In genomic region chr18:46067431-46068007, GRCh38 we compare ENCODE assay signal across 14 cellular contexts. TPM values are rescaled to one million over a fixed set of nuclear protein-coding genes. Genes with fewer than 3 reads are reported as not detected.
DNase-seq lines count a peak whose midpoint lies in the region; ATAC-seq and TF ChIP-seq lines count a peak whose summit lies in the region.
"Had no signal": no experiment of that assay in that cellular context is flagged by ENCODE, and none has a peak within 500 bp of the region (broad histone marks: within the 10 kb centered on the region; RNA-seq: fewer than 3 reads in every experiment).

No MANE protein-coding gene starts in this region.

- H3K27ac Mint-ChIP-seq in activated T-helper 1 cell treated with anti-CD3 and anti-CD28 coated beads, Interleukin-12 subunit alpha, Interleukin-12 subunit beta, Interleukin-2, Interleukin-4 antibody, amounts not matched to agents 30 ng/mL and 10 ng/mL and 1 ng/mL, durations not matched to agents 14 hours and 24 hours and 36 hours, result no peak overlapping the region
- H3K27ac Mint-ChIP-seq: brain had no signal

- H3K36me3 Mint-ChIP-seq in activated T-helper 1 cell treated with anti-CD3 and anti-CD28 coated beads, Interleukin-12 subunit alpha, Interleukin-12 subunit beta, Interleukin-2, Interleukin-4 antibody, amounts not matched to agents 30 ng/mL and 10 ng/mL and 1 ng/mL, durations not matched to agents 14 hours and 24 hours and 36 hours (ENCODE audit: low read depth), result no peaks in the 10 kb centered on the region
- H3K36me3 Mint-ChIP-seq: brain, immature natural killer cell had no signal

- H3K27me3 Mint-ChIP-seq in activated T-helper 1 cell treated with anti-CD3 and anti-CD28 coated beads, Interleukin-12 subunit alpha, Interleukin-12 subunit beta, Interleukin-2, Interleukin-4 antibody, amounts not matched to agents 30 ng/mL and 10 ng/mL and 1 ng/mL, durations not matched to agents 14 hours and 24 hours and 36 hours (ENCODE audit: insufficient read depth), result no peaks in the 10 kb centered on the region
- H3K27me3 Mint-ChIP-seq: brain; naive thymus-derived CD4-positive, alpha-beta T cell had no signal

- no peak for ATAC-seq in HG03139 (IDR thresholded peaks at IDR 0.05; ENCODE audit: unreplicated experiment)
- ATAC-seq: naive thymus-derived CD4-positive, alpha-beta T cell; Panc1 had no signal

- intact Hi-C loops in activated T-helper 1 cell treated with anti-CD3 and anti-CD28 coated beads, Interleukin-12 subunit alpha, Interleukin-12 subunit beta, Interleukin-2, Interleukin-4 antibody, amounts not matched to agents 30 ng/mL and 10 ng/mL and 1 ng/mL, durations not matched to agents 14 hours and 24 hours and 36 hours (cut with micrococcal nuclease), result no loop called here

- H3K4me3 Mint-ChIP-seq in activated T-helper 1 cell treated with anti-CD3 and anti-CD28 coated beads, Interleukin-12 subunit alpha, Interleukin-12 subunit beta, Interleukin-2, Interleukin-4 antibody, amounts not matched to agents 30 ng/mL and 10 ng/mL and 1 ng/mL, durations not matched to agents 14 hours and 24 hours and 36 hours, result no peak overlapping the region
- H3K4me3 Mint-ChIP-seq: brain; naive thymus-derived CD4-positive, alpha-beta T cell had no signal

- H3K9me3 Mint-ChIP-seq in activated T-helper 1 cell treated with anti-CD3 and anti-CD28 coated beads, Interleukin-12 subunit alpha, Interleukin-12 subunit beta, Interleukin-2, Interleukin-4 antibody, amounts not matched to agents 30 ng/mL and 10 ng/mL and 1 ng/mL, durations not matched to agents 14 hours and 24 hours and 36 hours, result no peaks in the 10 kb centered on the region
- H3K9me3 Mint-ChIP-seq: immature natural killer cell had no signal

- no peaks in the 10 kb centered on the region for H3K36me3 ChIP-seq in brain microvascular endothelial cell (replicated peaks)
- H3K36me3 ChIP-seq: transverse colon had no signal

- DNase-seq in A172 (ENCODE audit: low spot score) (peak; percentile 35), HFF-Myc (ENCODE audit: extremely low read depth, low read depth) (peak; percentile 57), RPMI8226 (peak; percentile 60), fibroblast of villous mesenchyme (ENCODE audit: low read depth) (peak; percentile 37), SKM-1 treated with dmso at 0.1 percent for 144 hours (lab: John Stamatoyannopoulos, UW; ENCODE audit: unreplicated experiment) (no peak), brain microvascular endothelial cell (no peak)
- no peak for DNase-seq in activated T-helper 1 cell treated with anti-CD3 and anti-CD28 coated beads, Interleukin-12 subunit alpha, Interleukin-12 subunit beta, Interleukin-2, Interleukin-4 antibody, amounts not matched to agents 30 ng/mL and 10 ng/mL and 1 ng/mL, durations not matched to agents 14 hours and 24 hours and 36 hours (ENCODE audit: low spot score)
- DNase-seq: EL; immature natural killer cell; naive thymus-derived CD4-positive, alpha-beta T cell; transverse colon had no signal

- peaks cover 27% of the 10 kb centered on the region for H3K4me1 Mint-ChIP-seq in activated T-helper 1 cell treated with anti-CD3 and anti-CD28 coated beads, Interleukin-12 subunit alpha, Interleukin-12 subunit beta, Interleukin-2, Interleukin-4 antibody, amounts not matched to agents 30 ng/mL and 10 ng/mL and 1 ng/mL, durations not matched to agents 14 hours and 24 hours and 36 hours (ENCODE audit: low read depth)

- in situ Hi-C loops in brain microvascular endothelial cell (cut with HindIII; ENCODE audit: low pct_ligation_motif_present, low sequenced_read_pairs), result no loop called here

- H3K27me3 ChIP-seq in brain microvascular endothelial cell (replicated peaks), result no peaks in the 10 kb centered on the region
- H3K27me3 ChIP-seq: transverse colon had no signal

- TF ChIP-seq CTCF in HFF-Myc (IDR thresholded peaks at IDR 0.05; ENCODE audit: low read depth, low read length, missing control alignments), result no peak
- TF ChIP-seq CTCF in fibroblast of villous mesenchyme (IDR thresholded peaks at IDR 0.05; ENCODE audit: insufficient read depth, low read depth, low read length), result no peak
- TF ChIP-seq CTCF in brain microvascular endothelial cell (IDR thresholded peaks at IDR 0.05; ENCODE audit: low read depth, low read length, missing control alignments), result no peak

- H3K27ac ChIP-seq in brain microvascular endothelial cell, result no peak overlapping the region
- H3K27ac ChIP-seq: transverse colon had no signal

- no peak overlapping the region for H3K4me3 ChIP-seq in HFF-Myc (replicated peaks; ENCODE audit: low read depth, low read length)
- H3K4me3 ChIP-seq in fibroblast of villous mesenchyme (ENCODE audit: low read depth, low read length), result no peak overlapping the region
- no peak overlapping the region for H3K4me3 ChIP-seq in brain microvascular endothelial cell (ENCODE audit: low read depth, low read length)
- H3K4me3 ChIP-seq: transverse colon had no signal

RNA-seq across cellular contexts. Expression of gene PSTPIP2, which starts 4.5 kb away (rescaled TPM):
- total RNA-seq in A172 (2014; rRNA removed; shearing (Covaris generic)), result 2.8 and 3.9 TPM in 2 replicates
- 8.7 and 21.2 TPM in 2 replicates for total RNA-seq in fibroblast of villous mesenchyme
- 19.2 and 23.6 TPM in 2 replicates for total RNA-seq in activated T-helper 1 cell treated with anti-CD3 and anti-CD28 coated beads, Interleukin-12 subunit alpha, Interleukin-12 subunit beta, Interleukin-2, Interleukin-4 antibody, amounts not matched to agents 30 ng/mL and 10 ng/mL and 1 ng/mL, durations not matched to agents 14 hours and 24 hours and 36 hours

RNA-seq across cellular contexts. Expression of gene ATP5F1A, which starts 30.6 kb away (rescaled TPM):
- 463 and 550 TPM in 2 replicates for total RNA-seq in A172 (2014; rRNA removed; shearing (Covaris generic))
- total RNA-seq in fibroblast of villous mesenchyme, result 671 and 759 TPM in 2 replicates
- total RNA-seq in activated T-helper 1 cell treated with anti-CD3 and anti-CD28 coated beads, Interleukin-12 subunit alpha, Interleukin-12 subunit beta, Interleukin-2, Interleukin-4 antibody, amounts not matched to agents 30 ng/mL and 10 ng/mL and 1 ng/mL, durations not matched to agents 14 hours and 24 hours and 36 hours, result 412 and 420 TPM in 2 replicates

RNA-seq across cellular contexts. Expression of gene HAUS1, which starts 36.7 kb away (rescaled TPM):
- total RNA-seq in A172 (2014; rRNA removed; shearing (Covaris generic)), result 45.4 and 50.3 TPM in 2 replicates
- 37.1 and 51.2 TPM in 2 replicates for total RNA-seq in fibroblast of villous mesenchyme
- 41.8 and 42.1 TPM in 2 replicates for total RNA-seq in activated T-helper 1 cell treated with anti-CD3 and anti-CD28 coated beads, Interleukin-12 subunit alpha, Interleukin-12 subunit beta, Interleukin-2, Interleukin-4 antibody, amounts not matched to agents 30 ng/mL and 10 ng/mL and 1 ng/mL, durations not matched to agents 14 hours and 24 hours and 36 hours

Comparison
In these comparisons a context has a peak if more than half of its experiments do, and no peak if none do; other contexts are left out.
1. DNase-seq: peak in A172 (single experiment), HFF-Myc (single experiment), RPMI8226 (single experiment) and fibroblast of villous mesenchyme (single experiment); none in SKM-1 treated with dmso at 0.1 percent for 144 hours (single experiment), brain microvascular endothelial cell (single experiment) and activated T-helper 1 cell treated with anti-CD3 and anti-CD28 coated beads, Interleukin-12 subunit alpha, Interleukin-12 subunit beta, Interleukin-2, Interleukin-4 antibody, amounts not matched to agents 30 ng/mL and 10 ng/mL and 1 ng/mL, durations not matched to agents 14 hours and 24 hours and 36 hours (single experiment).